Comparison of ENCODE assay signal across 18 cellular contexts in genomic region chr1:245550702-245551008, GRCh38.
A peak's percentile ranks its signal among the peaks of the same experiment; 100 is the strongest.
DNase-seq lines count a peak whose midpoint lies in the region; ATAC-seq and TF ChIP-seq lines count a peak whose summit lies in the region.
"Had no signal": no experiment of that assay in that cellular context is flagged by ENCODE, and none has a peak within 500 bp of the region (broad histone marks: within the 10 kb centered on the region; RNA-seq: fewer than 3 reads in every experiment).

No MANE protein-coding gene starts in this region.

- H3K79me2 ChIP-seq in GM23338 (replicated peaks; ENCODE audit: insufficient read depth) = no peaks in the 10 kb centered on the region

- peaks cover 8% of the 10 kb centered on the region for H3K27me3 Mint-ChIP-seq in GM23338 (ENCODE audit: insufficient read depth, low read depth, poor library complexity)
- no peaks in the 10 kb centered on the region for H3K27me3 Mint-ChIP-seq in endodermal cell (ENCODE audit: insufficient read depth)
- H3K27me3 Mint-ChIP-seq in nephron progenitor cell (ENCODE audit: low read depth, poor library complexity) = peaks cover 12% of the 10 kb centered on the region

- WGBS in endodermal cell (ENCODE audit: insufficient coverage in 1 of 2, insufficient read length in 1 of 2), 2 experiments = 85 to 100% methylated on average over 1 of the region's 1 CpG

- ATAC-seq in GM23338 = no peak
- no peak for ATAC-seq in left lung
- ATAC-seq: A549, HepG2 had no signal

- H3K9me3 ChIP-seq in BLaER1 (no peaks in the 10 kb centered on the region), endodermal cell (ENCODE audit: control insufficient read depth, low read length) (no peaks in the 10 kb centered on the region), left lung (no peaks in the 10 kb centered on the region)
- H3K9me3 ChIP-seq: A549, SK-N-SH had no signal

- H4K20me1 ChIP-seq in BLaER1 (no peaks in the 10 kb centered on the region), GM23338 (replicated peaks; ENCODE audit: insufficient read depth) (no peaks in the 10 kb centered on the region)

- H3K4me2 ChIP-seq in BLaER1 (peak overlapping the region; percentile 34), GM23338 (no peak overlapping the region; the same call in 1 of the 2 replicates)
- H3K4me2 ChIP-seq: A549, KMS-11, SK-N-SH had no signal

- H3K4me3 Mint-ChIP-seq in GM23338 = no peak overlapping the region
- H3K4me3 Mint-ChIP-seq in endodermal cell = no peak overlapping the region
- no peak overlapping the region for H3K4me3 Mint-ChIP-seq in nephron progenitor cell
- H3K4me3 Mint-ChIP-seq: HFFc6 had no signal

- H3K9me3 Mint-ChIP-seq in GM23338 = no peaks in the 10 kb centered on the region
- no peaks in the 10 kb centered on the region for H3K9me3 Mint-ChIP-seq in endodermal cell
- no peaks in the 10 kb centered on the region for H3K9me3 Mint-ChIP-seq in nephron progenitor cell
- H3K9me3 Mint-ChIP-seq: HFFc6 had no signal

- H3K36me3 ChIP-seq in BLaER1 (no peaks in the 10 kb centered on the region), GM23338 (ENCODE audit: insufficient read depth) (no peaks in the 10 kb centered on the region), endodermal cell (ENCODE audit: control insufficient read depth, insufficient read depth, low read length) (peaks cover 3% of the 10 kb centered on the region), left lung (no peaks in the 10 kb centered on the region)

- H3K4me3 ChIP-seq in BLaER1 (no peak overlapping the region), GM23338 (no peak overlapping the region), endodermal cell (ENCODE audit: low read length) (no peak overlapping the region), left lung (no peak overlapping the region)
- H3K4me3 ChIP-seq: A549 had no signal

- peak overlapping the region; percentile 99 for H2AFZ ChIP-seq in GM23338

- TF ChIP-seq CTCF in GM23338 (conservative IDR thresholded peaks at IDR 0.05; ENCODE audit: low read depth in 2 of 2) (no peak), endodermal cell (conservative IDR thresholded peaks at IDR 0.05) (no peak), nephron progenitor cell (IDR thresholded peaks at IDR 0.05) (no peak), left lung (IDR thresholded peaks at IDR 0.05) (no peak)

- H3K4me1 Mint-ChIP-seq in GM23338 = peaks cover 27% of the 10 kb centered on the region
- peaks cover 14% of the 10 kb centered on the region for H3K4me1 Mint-ChIP-seq in endodermal cell
- peaks cover 49% of the 10 kb centered on the region for H3K4me1 Mint-ChIP-seq in nephron progenitor cell

- H3K36me3 Mint-ChIP-seq in GM23338 (ENCODE audit: low read depth) (no peaks in the 10 kb centered on the region; the same call in 2 of the 3 replicates), endodermal cell (ENCODE audit: low read depth) (peaks cover 6% of the 10 kb centered on the region), nephron progenitor cell (ENCODE audit: low read depth) (peaks cover 23% of the 10 kb centered on the region)

- H3K27ac Mint-ChIP-seq in GM23338 = no peak overlapping the region
- H3K27ac Mint-ChIP-seq in endodermal cell = no peak overlapping the region
- H3K27ac Mint-ChIP-seq in nephron progenitor cell = peak overlapping the region; percentile 99
- H3K27ac Mint-ChIP-seq: HFFc6 had no signal

- intact Hi-C loops in left lung (cut with DNase I) = no loop called here

- peaks cover 14% of the 10 kb centered on the region for H3K4me1 ChIP-seq in BLaER1
- peaks cover 14% of the 10 kb centered on the region for H3K4me1 ChIP-seq in GM23338 (ENCODE audit: insufficient read depth)
- H3K4me1 ChIP-seq in endodermal cell (ENCODE audit: control insufficient read depth, insufficient read depth, low read length) = no peaks in the 10 kb centered on the region
- no peaks in the 10 kb centered on the region for H3K4me1 ChIP-seq in left lung
- H3K4me1 ChIP-seq: A549 had no signal

- H3K9ac ChIP-seq in BLaER1 (no peak overlapping the region), endodermal cell (ENCODE audit: extremely low read depth, low read length, poor library complexity, severe bottlenecking) (no peak overlapping the region)
- H3K9ac ChIP-seq: KMS-11, SK-N-SH had no signal

- H3K9me2 ChIP-seq in GM23338 (ENCODE audit: insufficient read depth) = no peaks in the 10 kb centered on the region
- H3K9me2 ChIP-seq: SK-N-SH had no signal

- no peaks in the 10 kb centered on the region for H3K27me3 ChIP-seq in BLaER1
- no peaks in the 10 kb centered on the region for H3K27me3 ChIP-seq in GM23338 (ENCODE audit: insufficient read depth)
- H3K27me3 ChIP-seq in endodermal cell (ENCODE audit: control insufficient read depth, insufficient read depth, low read length, poor library complexity, severe bottlenecking) = no peaks in the 10 kb centered on the region
- H3K27me3 ChIP-seq in left lung = no peaks in the 10 kb centered on the region

- no peaks in the 10 kb centered on the region for H3F3A ChIP-seq in GM23338 (replicated peaks; ENCODE audit: low read depth)

- H3K27ac ChIP-seq in BLaER1 (no peak overlapping the region), GM23338 (ENCODE audit: low read depth) (no peak overlapping the region), endodermal cell (ENCODE audit: low read depth, low read length) (peak overlapping the region; percentile 25), left lung (no peak overlapping the region)
- H3K27ac ChIP-seq: A549, C4-2B, KMS-11 had no signal

- no peak for DNase-seq in GM23338 (ENCODE audit: low spot score)
- DNase-seq in endodermal cell = no peak
- DNase-seq in nephron progenitor cell = no peak
- DNase-seq in left lung = no peak
- DNase-seq in NCI-H1694 treated with DMSO at 0.1 percent for 48 hours (lab: John Stamatoyannopoulos, UW) = no peak
- no peak for DNase-seq in NCI-H1092 (lab: John Stamatoyannopoulos, UW)
- DNase-seq: HFFc6, NCI-H1436 treated with DMSO at 0.1 percent for 48 hours, NCI-H2029 treated with DMSO at 0.1 percent for 48 hours, NCI-H510A, NCI-H774, SHP77, SK-N-SH had no signal

TF ChIP-seq in GM23338, 12 proteins besides CTCF, POLR2A, EP300 and RAD21 (continues in another document):
- TF ChIP-seq POLR2AphosphoS5 (IDR thresholded peaks at IDR 0.05; ENCODE audit: low read depth) = no peak
- no peak for TF ChIP-seq EZH2phosphoT487 (IDR thresholded peaks at IDR 0.05; ENCODE audit: unreplicated experiment)
- no peak for TF ChIP-seq EZH2 (IDR thresholded peaks at IDR 0.05; ENCODE audit: low read depth, unreplicated experiment)
- TF ChIP-seq ZNF462 (CRISPR knock-in tag; IDR thresholded peaks at IDR 0.05) = no peak
- TF ChIP-seq JUNB (IDR thresholded peaks at IDR 0.05; ENCODE audit: unreplicated experiment) = no peak
- no peak for TF ChIP-seq ZNF114 (CRISPR knock-in tag; IDR thresholded peaks at IDR 0.05)
- TF ChIP-seq ZNF331 (CRISPR knock-in tag; IDR thresholded peaks at IDR 0.05; ENCODE audit: low read depth) = no peak
